ENCODE assay signal across 1 cellular context in the genomic region with DNA sequence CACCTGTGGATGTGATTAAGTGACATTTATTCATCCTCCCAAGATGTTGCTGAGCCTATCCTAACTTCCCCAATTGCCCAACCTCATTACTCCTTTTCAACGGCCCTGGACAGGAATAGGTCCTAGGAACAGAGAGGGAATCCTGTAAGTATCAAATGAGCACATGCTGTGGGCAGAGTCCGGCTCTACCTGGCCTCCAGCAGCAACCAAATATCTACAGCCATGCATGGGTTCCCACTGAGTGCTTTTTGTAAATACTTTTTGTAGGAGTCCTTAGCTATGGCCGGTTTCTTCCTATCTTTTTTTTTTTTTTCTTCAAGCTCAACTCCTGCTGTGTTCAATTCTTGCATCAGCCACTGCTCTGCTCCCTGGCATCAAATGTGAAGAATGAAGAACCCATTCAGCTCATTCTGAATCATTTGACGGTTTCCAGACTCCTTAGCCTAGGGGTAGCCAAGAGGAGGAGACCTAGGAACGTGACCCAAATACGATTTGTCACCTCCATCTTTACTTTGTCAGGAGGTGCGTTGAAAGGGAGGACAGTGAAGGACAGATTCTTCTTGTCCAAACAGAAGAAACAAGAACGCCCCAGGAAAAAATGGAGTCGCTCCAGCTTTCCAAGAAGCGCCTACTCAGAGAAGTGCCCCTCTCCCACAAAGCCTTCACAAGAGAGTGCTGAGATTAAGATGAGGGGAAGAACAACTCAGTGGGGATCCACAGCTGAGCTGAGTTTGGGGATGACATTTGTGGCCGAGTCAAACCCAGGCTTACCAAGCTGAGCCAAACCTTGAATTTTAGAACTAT.
TF ChIP-seq lines count a peak whose summit lies in the region.

No MANE protein-coding gene starts in this region.

TF ChIP-seq in GM23338, 12 proteins besides CTCF, POLR2A, EP300 and RAD21:
- no peak for TF ChIP-seq REST (IDR thresholded peaks at IDR 0.05; ENCODE audit: unreplicated experiment)
